17 cellular contexts compared by ENCODE assay signal in genomic region chr12:24750263-24750662, GRCh38.
A peak's percentile ranks its signal among the peaks of the same experiment; 100 is the strongest.
DNase-seq lines count a peak whose midpoint lies in the region; ATAC-seq and TF ChIP-seq lines count a peak whose summit lies in the region.
"Had no signal": no experiment of that assay in that cellular context is flagged by ENCODE, and none has a peak within 500 bp of the region (broad histone marks: within the 10 kb centered on the region; RNA-seq: fewer than 3 reads in every experiment).

No MANE protein-coding gene starts in this region.

- H3K27me3 Mint-ChIP-seq in activated T-cell treated with anti-CD3 and anti-CD28 coated beads, Interleukin-2, amount 50 U/mL, for 24 hours, result no peaks in the 10 kb centered on the region
- H3K27me3 Mint-ChIP-seq in mesothelial cell of epicardium (ENCODE audit: low read depth), result no peaks in the 10 kb centered on the region

- ATAC-seq in GM21528 (IDR thresholded peaks at IDR 0.05; ENCODE audit: low FRiP score, unreplicated experiment), result no peak
- ATAC-seq: K562 had no signal

- TF ChIP-seq CTCF in mesothelial cell of epicardium (IDR thresholded peaks at IDR 0.05; ENCODE audit: unreplicated experiment), result no peak

- no peak for DNase-seq in activated T-cell treated with anti-CD3 and anti-CD28 coated beads, Interleukin-2, amount 50 U/mL, for 24 hours
- DNase-seq in activated T-cell treated with anti-CD3 and anti-CD28 coated beads, Interleukin-2, amount 50 U/mL, for 48 hours, result no peak
- DNase-seq in amniotic epithelial cell (ENCODE audit: low read depth) (peak; percentile 43), mesothelial cell of epicardium (ENCODE audit: low spot score in 2 of 2, unreplicated experiment in 2 of 2) (no peak), DMS79 (lab: John Stamatoyannopoulos, UW) (no peak), dedifferentiated amniotic fluid mesenchymal stem cell (ENCODE audit: extremely low spot score) (no peak)
- DNase-seq: DMS79 treated with DMSO at 0.1 percent for 48 hours, GDM1, GM23248, NCI-H1048, NCI-H146, NCI-H345, NCI-H526 treated with DMSO at 0.1 percent for 48 hours, OCI-M1 had no signal

- peaks cover 38% of the 10 kb centered on the region for H3K4me1 Mint-ChIP-seq in activated T-cell treated with anti-CD3 and anti-CD28 coated beads, Interleukin-2, amount 50 U/mL, for 24 hours (ENCODE audit: low read depth)
- peaks cover 36% of the 10 kb centered on the region for H3K4me1 Mint-ChIP-seq in mesothelial cell of epicardium
- H3K4me1 Mint-ChIP-seq: CD14-positive monocyte had no signal

- H3K27ac Mint-ChIP-seq in activated T-cell treated with anti-CD3 and anti-CD28 coated beads, Interleukin-2, amount 50 U/mL, for 24 hours, result peak overlapping the region; percentile 6
- H3K27ac Mint-ChIP-seq in mesothelial cell of epicardium, result peak overlapping the region; percentile 23
- H3K27ac Mint-ChIP-seq: CD14-positive monocyte had no signal

- H3K9me3 Mint-ChIP-seq in activated T-cell treated with anti-CD3 and anti-CD28 coated beads, Interleukin-2, amount 50 U/mL, for 24 hours, result no peaks in the 10 kb centered on the region
- no peaks in the 10 kb centered on the region for H3K9me3 Mint-ChIP-seq in mesothelial cell of epicardium
- H3K9me3 Mint-ChIP-seq: CD14-positive monocyte had no signal

- H3K36me3 Mint-ChIP-seq in activated T-cell treated with anti-CD3 and anti-CD28 coated beads, Interleukin-2, amount 50 U/mL, for 24 hours (ENCODE audit: low read depth), result no peaks in the 10 kb centered on the region
- H3K36me3 Mint-ChIP-seq in mesothelial cell of epicardium, result no peaks in the 10 kb centered on the region
- H3K36me3 Mint-ChIP-seq: CD14-positive monocyte had no signal

- H3K4me3 Mint-ChIP-seq in activated T-cell treated with anti-CD3 and anti-CD28 coated beads, Interleukin-2, amount 50 U/mL, for 24 hours, result peak overlapping the region; percentile 9
- H3K4me3 Mint-ChIP-seq in mesothelial cell of epicardium, result no peak overlapping the region
- H3K4me3 Mint-ChIP-seq: CD14-positive monocyte had no signal
